In genomic region chr2:84515788-84516187, GRCh38 we compare ENCODE assay signal across 1 cellular context.
TF ChIP-seq lines count a peak whose summit lies in the region.

No MANE protein-coding gene starts in this region.

TF ChIP-seq in H1, 55 proteins besides CTCF, POLR2A, EP300 and RAD21 (continued from another document):
- no peak for TF ChIP-seq EZH2 (IDR thresholded peaks at IDR 0.05; ENCODE audit: low read depth, low read length, severe bottlenecking)
- no peak for TF ChIP-seq RBBP5 (IDR thresholded peaks at IDR 0.05; ENCODE audit: borderline replicate concordance, low read depth, low read length)
- no peak for TF ChIP-seq E2F6 (IDR thresholded peaks at IDR 0.05)
- no peak for TF ChIP-seq SUZ12 (IDR thresholded peaks at IDR 0.05; ENCODE audit: low read length)
